ENCODE assay signal across 12 cellular contexts in genomic region chr18:32372381-32373061, GRCh38.
DNase-seq lines count a peak whose midpoint lies in the region; ATAC-seq and TF ChIP-seq lines count a peak whose summit lies in the region.
"Had no signal": no experiment of that assay in that cellular context is flagged by ENCODE, and none has a peak within 500 bp of the region (broad histone marks: within the 10 kb centered on the region; RNA-seq: fewer than 3 reads in every experiment).

No MANE protein-coding gene starts in this region.

- TF ChIP-seq POLR2A in gastroesophageal sphincter (IDR thresholded peaks at IDR 0.05) = no peak

- peak overlapping the region; percentile 56 for H3K9ac ChIP-seq in smooth muscle cell (ENCODE audit: low read depth)
- H3K9ac ChIP-seq in neural progenitor cell = no peak overlapping the region

- H3K9me3 Mint-ChIP-seq in neural progenitor cell = no peaks in the 10 kb centered on the region
- H3K9me3 Mint-ChIP-seq in activated CD4-positive, alpha-beta T cell treated with anti-CD3 and anti-CD28 coated beads for 36 hours (ENCODE audit: low read depth) = no peaks in the 10 kb centered on the region
- H3K9me3 Mint-ChIP-seq: activated CD4-positive, alpha-beta memory T cell treated with anti-CD3 and anti-CD28 coated beads, Interleukin-2, amount 10 ng/mL, durations not matched to agents 7 days and 5 days; IgD-negative memory B cell had no signal

- H3K4me1 Mint-ChIP-seq in neural progenitor cell = no peaks in the 10 kb centered on the region
- no peaks in the 10 kb centered on the region for H3K4me1 Mint-ChIP-seq in activated CD4-positive, alpha-beta T cell treated with anti-CD3 and anti-CD28 coated beads for 36 hours
- H3K4me1 Mint-ChIP-seq: activated CD4-positive, alpha-beta memory T cell treated with anti-CD3 and anti-CD28 coated beads, Interleukin-2, amount 10 ng/mL, durations not matched to agents 7 days and 5 days; IgD-negative memory B cell had no signal

- H2AFZ ChIP-seq in smooth muscle cell (ENCODE audit: low read depth) (no peak overlapping the region), neural progenitor cell (replicated peaks) (no peak overlapping the region)

- DNase-seq in HT-29 (ENCODE audit: low spot score) (peak; percentile 95), NCI-H748 (lab: John Stamatoyannopoulos, UW; ENCODE audit: unreplicated experiment) (peak; percentile 99), smooth muscle cell (lab: John Stamatoyannopoulos, UW; ENCODE audit: unreplicated experiment) (no peak), neural progenitor cell (ENCODE audit: low spot score) (no peak), HUDEP-2 (lab: John Stamatoyannopoulos, UW; ENCODE audit: unreplicated experiment in 76 of 76) (no peak)
- DNase-seq in activated CD4-positive, alpha-beta T cell treated with anti-CD3 and anti-CD28 coated beads for 36 hours = no peak
- DNase-seq: activated CD4-positive, alpha-beta memory T cell treated with anti-CD3 and anti-CD28 coated beads, Interleukin-2, amount 10 ng/mL, durations not matched to agents 7 days and 5 days; DMS 273 treated with DMSO at 0.1 percent for 48 hours; stimulated activated CD4-positive, alpha-beta T cell treated with anti-CD3 and anti-CD28 coated beads, Interleukin-2, amount 100 ng/mL, for 48 hours had no signal

- no peak overlapping the region for H3K4me3 Mint-ChIP-seq in neural progenitor cell
- H3K4me3 Mint-ChIP-seq in activated CD4-positive, alpha-beta T cell treated with anti-CD3 and anti-CD28 coated beads for 36 hours = no peak overlapping the region
- H3K4me3 Mint-ChIP-seq: activated CD4-positive, alpha-beta memory T cell treated with anti-CD3 and anti-CD28 coated beads, Interleukin-2, amount 10 ng/mL, durations not matched to agents 7 days and 5 days; IgD-negative memory B cell had no signal

- H3K9me3 ChIP-seq in gastroesophageal sphincter = no peaks in the 10 kb centered on the region
- H3K9me3 ChIP-seq in smooth muscle cell (replicated peaks; ENCODE audit: low read depth) = no peaks in the 10 kb centered on the region
- H3K9me3 ChIP-seq in neural progenitor cell (ENCODE audit: low read depth) = no peaks in the 10 kb centered on the region

- H3K36me3 Mint-ChIP-seq in neural progenitor cell = peaks cover 3% of the 10 kb centered on the region
- H3K36me3 Mint-ChIP-seq in activated CD4-positive, alpha-beta T cell treated with anti-CD3 and anti-CD28 coated beads for 36 hours (ENCODE audit: low read depth) = no peaks in the 10 kb centered on the region
- H3K36me3 Mint-ChIP-seq: IgD-negative memory B cell had no signal

- WGBS in gastroesophageal sphincter (ENCODE audit: low coverage in 1 of 2), 2 donors = 57 to 70% methylated on average over 3 of the region's 3 CpGs
- WGBS in smooth muscle cell (ENCODE audit: low lambda C conversion rate) = 68% methylated on average over 3 of the region's 3 CpGs

- TF ChIP-seq CTCF in gastroesophageal sphincter (IDR thresholded peaks at IDR 0.05) (no peak), smooth muscle cell (IDR thresholded peaks at IDR 0.05; ENCODE audit: borderline replicate concordance, insufficient read depth, poor library complexity, severe bottlenecking) (no peak), neural progenitor cell (IDR thresholded peaks at IDR 0.05) (no peak)

- intact Hi-C loops in activated CD4-positive, alpha-beta T cell treated with anti-CD3 and anti-CD28 coated beads for 36 hours (cut with DNase I, micrococcal nuclease) = no loop called here

- POLR2A ChIA-PET in activated CD4-positive, alpha-beta T cell treated with anti-CD3 and anti-CD28 coated beads for 36 hours (lab: Charles Lee) = no interaction called here

- ATAC-seq in gastroesophageal sphincter (peak; percentile 34), GM19023 (IDR thresholded peaks at IDR 0.05; ENCODE audit: unreplicated experiment) (no peak)
- no peak for ATAC-seq in activated CD4-positive, alpha-beta T cell treated with anti-CD3 and anti-CD28 coated beads for 36 hours

- CTCF ChIA-PET in activated CD4-positive, alpha-beta T cell treated with anti-CD3 and anti-CD28 coated beads for 36 hours (lab: Charles Lee) = no interaction called here

- H3K4me1 ChIP-seq in gastroesophageal sphincter (peaks cover 5 to 33% (median 13%) of the 10 kb centered on the region in 3 donors), smooth muscle cell (ENCODE audit: low read depth) (no peaks in the 10 kb centered on the region), neural progenitor cell (no peaks in the 10 kb centered on the region)

- no peaks in the 10 kb centered on the region for H3K36me3 ChIP-seq in gastroesophageal sphincter
- no peaks in the 10 kb centered on the region for H3K36me3 ChIP-seq in smooth muscle cell (ENCODE audit: low read depth)
- no peaks in the 10 kb centered on the region for H3K36me3 ChIP-seq in neural progenitor cell

- no peak overlapping the region for H3K4me2 ChIP-seq in smooth muscle cell
- no peak overlapping the region for H3K4me2 ChIP-seq in neural progenitor cell

- H3K27me3 Mint-ChIP-seq in neural progenitor cell (ENCODE audit: insufficient read depth, low read depth) = peaks cover 2% of the 10 kb centered on the region
- H3K27me3 Mint-ChIP-seq in activated CD4-positive, alpha-beta T cell treated with anti-CD3 and anti-CD28 coated beads for 36 hours = peaks cover 6% of the 10 kb centered on the region

- peak overlapping the region in 1 of 4 donors; percentile 2 for H3K27ac ChIP-seq in gastroesophageal sphincter
- peak overlapping the region; percentile 82 for H3K27ac ChIP-seq in smooth muscle cell (ENCODE audit: low read depth)
- no peak overlapping the region for H3K27ac ChIP-seq in neural progenitor cell

- TF ChIP-seq EP300 in gastroesophageal sphincter (IDR thresholded peaks at IDR 0.05) = no peak

- no peaks in the 10 kb centered on the region for H3K27me3 ChIP-seq in gastroesophageal sphincter
- H3K27me3 ChIP-seq in smooth muscle cell (ENCODE audit: low read depth) = no peaks in the 10 kb centered on the region
- no peaks in the 10 kb centered on the region for H3K27me3 ChIP-seq in neural progenitor cell

- H3K4me3 ChIP-seq in gastroesophageal sphincter (no peak overlapping the region), smooth muscle cell (no peak overlapping the region), neural progenitor cell (no peak overlapping the region)

- H4K20me1 ChIP-seq in smooth muscle cell (ENCODE audit: low read depth) = no peaks in the 10 kb centered on the region
- no peaks in the 10 kb centered on the region for H4K20me1 ChIP-seq in neural progenitor cell (ENCODE audit: low read depth)

- H3K79me2 ChIP-seq in smooth muscle cell (ENCODE audit: low read depth) = no peaks in the 10 kb centered on the region
- H3K79me2 ChIP-seq in neural progenitor cell (ENCODE audit: low read depth) = no peaks in the 10 kb centered on the region

- H3K27ac Mint-ChIP-seq in neural progenitor cell = no peak overlapping the region
- H3K27ac Mint-ChIP-seq in activated CD4-positive, alpha-beta T cell treated with anti-CD3 and anti-CD28 coated beads for 36 hours = no peak overlapping the region
- H3K27ac Mint-ChIP-seq: activated CD4-positive, alpha-beta memory T cell treated with anti-CD3 and anti-CD28 coated beads, Interleukin-2, amount 10 ng/mL, durations not matched to agents 7 days and 5 days; IgD-negative memory B cell had no signal

- H3F3A ChIP-seq in smooth muscle cell (ENCODE audit: low read depth) (peaks cover 8% of the 10 kb centered on the region), neural progenitor cell (ENCODE audit: low read depth) (no peaks in the 10 kb centered on the region)

Comparison
In these comparisons a context has a peak if more than half of its experiments do, and no peak if none do; other contexts are left out.
1. DNase-seq: peak in HT-29 (single experiment) and NCI-H748 (single experiment); none in smooth muscle cell (single experiment), neural progenitor cell (single experiment), activated CD4-positive, alpha-beta T cell treated with anti-CD3 and anti-CD28 coated beads for 36 hours (single experiment) and HUDEP-2 (0 of 76).